ENCODE assay signal across 6 cellular contexts in genomic region chr17:35535406-35535805, GRCh38. TPM values are rescaled to one million over a fixed set of nuclear protein-coding genes. Genes with fewer than 3 reads are reported as not detected.
"Had no signal": no experiment of that assay in that cellular context is flagged by ENCODE, and none has a peak within 500 bp of the region (broad histone marks: within the 10 kb centered on the region; RNA-seq: fewer than 3 reads in every experiment).

No MANE protein-coding gene starts in this region.

RNA-seq across cellular contexts. Expression of gene SLFN12L, which starts 2.1 kb away (rescaled TPM):
- total RNA-seq: neural crest cell, SJCRH30 had no signal

RNA-seq across cellular contexts. Expression of gene SLFN14, which starts 25.2 kb away (rescaled TPM):
- total RNA-seq: fibroblast of lung, left ventricle myocardium superior, neural crest cell, prostate gland, SJCRH30, subcutaneous adipose tissue had no signal
- polyA plus RNA-seq: fibroblast of lung had no signal
